In genomic region chr16:16143941-16144340, GRCh38 we compare ENCODE assay signal across 18 cellular contexts.
"Had no signal": no experiment of that assay in that cellular context is flagged by ENCODE, and none has a peak within 500 bp of the region (broad histone marks: within the 10 kb centered on the region; RNA-seq: fewer than 3 reads in every experiment).

No MANE protein-coding gene starts in this region.

- H2AFZ ChIP-seq: parathyroid adenoma had no signal

- H3K9me3 ChIP-seq: mucosa of descending colon, tibial nerve, uterus had no signal

- H3K27ac ChIP-seq: parathyroid adenoma, tibial nerve, uterus had no signal

- H3K79me2 ChIP-seq: parathyroid adenoma had no signal

- H3K9ac ChIP-seq: parathyroid adenoma had no signal

- H3K4me3 ChIP-seq: mucosa of descending colon, tibial nerve, uterus had no signal

- DNase-seq: activated B cell treated with CpG ODN at 0.5 μM for 24 hours; activated CD4-positive, alpha-beta T cell treated with anti-CD3 and anti-CD28 coated beads for 48 hours; activated CD8-positive, alpha-beta memory T cell treated with anti-CD3 and anti-CD28 coated beads, Interleukin-2, amount 50 U/mL, for 4 hours; activated CD8-positive, alpha-beta T cell treated with anti-CD3 and anti-CD28 coated beads for 36 hours; activated gamma-delta T cell; activated naive CD8-positive, alpha-beta T cell treated with anti-CD3 and anti-CD28 coated beads, Interleukin-2, amount 10 ng/mL, durations not matched to agents 7 days and 5 days; activated T-cell treated with anti-CD3 and anti-CD28 coated beads, Interleukin-2, amount 50 U/mL, for 48 hours; anterior cingulate cortex; effector memory CD8-positive, alpha-beta T cell; mucosa of descending colon; naive thymus-derived CD4-positive, alpha-beta T cell; retina; stimulated activated CD4-positive, alpha-beta T cell treated with anti-CD3 and anti-CD28 coated beads, Interleukin-2, amount 100 ng/mL, for 48 hours; T-helper 2 cell; uterus had no signal

- H3K4me1 ChIP-seq: parathyroid adenoma, tibial nerve, uterus had no signal

- ATAC-seq: activated CD8-positive, alpha-beta T cell treated with anti-CD3 and anti-CD28 coated beads for 36 hours; effector memory CD8-positive, alpha-beta T cell; mucosa of descending colon; naive thymus-derived CD4-positive, alpha-beta T cell; stimulated activated memory B cell treated with anti-CD40 and anti-IgM and Interleukin-4, amounts not matched to agents 10 μg/mL and 1 μg/mL and 100 μg/mL, for 72 hours had no signal

- H3K27me3 ChIP-seq: tibial nerve, uterus had no signal

- H3K36me3 ChIP-seq: uterus had no signal
